In the genomic region with DNA sequence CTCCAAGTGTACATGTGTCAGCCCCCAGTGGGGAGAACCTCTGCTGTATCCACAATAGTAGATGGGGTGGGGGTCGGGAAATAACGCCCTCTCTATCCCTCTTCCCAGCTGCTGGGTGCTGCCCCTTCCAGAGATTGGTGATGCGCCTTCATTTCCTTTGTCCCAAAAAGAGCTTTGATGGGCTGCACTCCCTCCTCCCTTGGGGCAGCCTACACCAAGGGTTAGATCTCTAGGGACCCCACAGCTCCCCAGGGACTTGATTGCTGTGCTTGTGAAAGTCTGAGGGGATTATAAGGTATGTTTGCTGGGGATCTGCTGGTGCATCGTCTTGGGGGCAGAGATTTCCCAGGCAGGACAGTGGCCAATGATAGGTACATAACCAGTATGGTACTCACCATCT, we compare ENCODE assay signal across 1 cellular context.
TF ChIP-seq lines count a peak whose summit lies in the region.

No MANE protein-coding gene starts in this region.

TF ChIP-seq in SK-N-SH, 30 proteins besides CTCF, POLR2A, EP300 and RAD21 (continued from another document):
- TF ChIP-seq, protein P1, sequence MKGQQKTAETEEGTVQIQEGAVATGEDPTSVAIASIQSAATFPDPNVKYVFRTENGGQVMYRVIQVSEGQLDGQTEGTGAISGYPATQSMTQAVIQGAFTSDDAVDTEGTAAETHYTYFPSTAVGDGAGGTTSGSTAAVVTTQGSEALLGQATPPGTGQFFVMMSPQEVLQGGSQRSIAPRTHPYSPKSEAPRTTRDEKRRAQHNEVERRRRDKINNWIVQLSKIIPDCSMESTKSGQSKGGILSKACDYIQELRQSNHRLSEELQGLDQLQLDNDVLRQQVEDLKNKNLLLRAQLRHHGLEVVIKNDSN (IDR thresholded peaks at IDR 0.05; ENCODE audit: borderline replicate concordance, low read depth) = no peak
- no peak for TF ChIP-seq FOXJ3 (CRISPR knock-in tag; IDR thresholded peaks at IDR 0.05)
- TF ChIP-seq, protein P2, sequence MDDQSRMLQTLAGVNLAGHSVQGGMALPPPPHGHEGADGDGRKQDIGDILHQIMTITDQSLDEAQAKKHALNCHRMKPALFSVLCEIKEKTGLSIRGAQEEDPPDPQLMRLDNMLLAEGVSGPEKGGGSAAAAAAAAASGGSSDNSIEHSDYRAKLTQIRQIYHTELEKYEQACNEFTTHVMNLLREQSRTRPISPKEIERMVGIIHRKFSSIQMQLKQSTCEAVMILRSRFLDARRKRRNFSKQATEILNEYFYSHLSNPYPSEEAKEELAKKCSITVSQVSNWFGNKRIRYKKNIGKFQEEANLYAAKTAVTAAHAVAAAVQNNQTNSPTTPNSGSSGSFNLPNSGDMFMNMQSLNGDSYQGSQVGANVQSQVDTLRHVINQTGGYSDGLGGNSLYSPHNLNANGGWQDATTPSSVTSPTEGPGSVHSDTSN (IDR thresholded peaks at IDR 0.05) = no peak
- no peak for TF ChIP-seq TAF1 (IDR thresholded peaks at IDR 0.05; ENCODE audit: borderline replicate concordance, low read depth, low read length)
TF ChIP-seq in SK-N-SH: peak in this region for 0.
